32 cellular contexts compared by ENCODE assay signal in genomic region chr14:92204792-92205191, GRCh38.
DNase-seq lines count a peak whose midpoint lies in the region; ATAC-seq, FAIRE-seq and TF ChIP-seq lines count a peak whose summit lies in the region.
"Had no signal": no experiment of that assay in that cellular context is flagged by ENCODE, and none has a peak within 500 bp of the region (broad histone marks: within the 10 kb centered on the region; RNA-seq: fewer than 3 reads in every experiment).

No MANE protein-coding gene starts in this region.

- H2BK12ac ChIP-seq in H1 (ENCODE audit: low read depth, low read length): peak overlapping the region; percentile 33; the same call in 1 of the 2 replicates

- no peak overlapping the region for H2AFZ ChIP-seq in HepG2 (ENCODE audit: low read length)
- H2AFZ ChIP-seq in H1 (ENCODE audit: low read length): no peak overlapping the region

- CTCF ChIA-PET in HepG2 (lab: Yijun Ruan, JAX; ENCODE audit: low intra/inter-chr PET ratio, low total read pairs) (no interaction called here), H1 (lab: Charles Lee; ENCODE audit: partially characterized antibody) (interaction anchor here (0.6 kb wide), 1 partner anchor 144 kb away, joined by 3 read pairs; no protein-coding TSS in a partner anchor)

- TF ChIP-seq CTCF in HepG2 (CRISPR knock-in tag; IDR thresholded peaks at IDR 0.05) (no peak), right lobe of liver (IDR thresholded peaks at IDR 0.05) (no peak), H1 (IDR thresholded peaks at IDR 0.05; ENCODE audit: control extremely low read depth in 1 of 3, insufficient read depth in 1 of 3, low read depth in 1 of 3, low read length in 3 of 3) (no peak)

- POLR2A ChIA-PET in HepG2 (lab: Yijun Ruan, JAX): no interaction called here
- POLR2A ChIA-PET in H1 (lab: Charles Lee; ENCODE audit: partially characterized antibody): no interaction called here

- H3K18ac ChIP-seq in H1 (ENCODE audit: extremely low read depth, low read length): no peak overlapping the region

- in situ Hi-C loops in HepG2 (cut with HindIII; ENCODE audit: extremely low pct_ligation_motif_present, low pct_unique_long_range_greater_than_20kb): no loop called here

- H2AK5ac ChIP-seq in H1 (ENCODE audit: low read depth, low read length): no peak overlapping the region

- H3K23ac ChIP-seq in H1 (ENCODE audit: insufficient read length): no peak overlapping the region

- H3K36me3 ChIP-seq in HepG2 (replicated peaks in 1 of 2; ENCODE audit: control insufficient read depth in 1 of 2, insufficient read depth in 2 of 2, low read length in 2 of 2): no peaks in the 10 kb centered on the region
- no peaks in the 10 kb centered on the region for H3K36me3 ChIP-seq in right lobe of liver
- no peaks in the 10 kb centered on the region for H3K36me3 ChIP-seq in H1 (ENCODE audit: control insufficient read depth in 2 of 4, insufficient read depth in 4 of 4, low read length in 3 of 4)
- H3K36me3 ChIP-seq: BE2C; BLaER1; BLaER1 treated with 17β-estradiol and CSF1 and Interleukin-3, amounts not matched to agents 10 nM and 100 nM had no signal

- H3K27ac ChIP-seq in HepG2 (ENCODE audit: extremely low read length, insufficient read depth, low read length): no peak overlapping the region
- H3K27ac ChIP-seq in right lobe of liver: no peak overlapping the region
- no peak overlapping the region for H3K27ac ChIP-seq in H1 (ENCODE audit: low read depth, low read length)
- H3K27ac ChIP-seq: 22Rv1; A549; BLaER1; BLaER1 treated with 17β-estradiol and CSF1 and Interleukin-3, amounts not matched to agents 10 nM and 100 nM; C4-2B had no signal

- H4K20me1 ChIP-seq in HepG2 (ENCODE audit: insufficient read depth, low read length) (no peaks in the 10 kb centered on the region), H1 (replicated peaks in 1 of 2; ENCODE audit: control insufficient read depth in 1 of 2, insufficient read depth in 2 of 2, low read length in 2 of 2) (no peaks in the 10 kb centered on the region)
- H4K20me1 ChIP-seq: BLaER1; BLaER1 treated with 17β-estradiol and CSF1 and Interleukin-3, amounts not matched to agents 10 nM and 100 nM had no signal

- H3K9me3 ChIP-seq in HepG2 (ENCODE audit: low read length) (no peaks in the 10 kb centered on the region), right lobe of liver (no peaks in the 10 kb centered on the region), H1 (ENCODE audit: insufficient read depth in 2 of 2, low read depth in 1 of 2, low read length in 1 of 2) (no peaks in the 10 kb centered on the region)
- H3K9me3 ChIP-seq: A549; BE2C; BLaER1; BLaER1 treated with 17β-estradiol and CSF1 and Interleukin-3, amounts not matched to agents 10 nM and 100 nM; Caco-2 had no signal

- H3K27me3 ChIP-seq in HepG2 (ENCODE audit: control insufficient read depth in 1 of 2, insufficient read depth in 2 of 2, low read length in 2 of 2) (peaks cover 2 to 44% of the 10 kb centered on the region in 2 experiments; a peak in 4 of 5 replicates), right lobe of liver (no peaks in the 10 kb centered on the region), H1 (replicated peaks in 1 of 4; ENCODE audit: control insufficient read depth in 3 of 4, extremely low read depth in 1 of 4, insufficient read depth in 3 of 4, low read length in 3 of 4) (no peaks in the 10 kb centered on the region; a peak in 3 of 7 replicates)
- H3K27me3 ChIP-seq: BE2C; BLaER1; BLaER1 treated with 17β-estradiol and CSF1 and Interleukin-3, amounts not matched to agents 10 nM and 100 nM had no signal

- 4% methylated on average over 2 of the region's 2 CpGs for WGBS in HepG2 (ENCODE audit: low lambda C conversion rate)
- WGBS in right lobe of liver (ENCODE audit: insufficient coverage, low coverage, low lambda C conversion rate, missing lambda C conversion rate): 78% methylated on average over 2 of the region's 2 CpGs
- WGBS in H1 (ENCODE audit: extremely low coverage in 1 of 2, insufficient coverage in 1 of 2, insufficient read length in 1 of 2, insufficient replicate concordance in 2 of 2, low coverage in 1 of 2, low lambda C conversion rate in 2 of 2, missing lambda C conversion rate in 1 of 2), 2 experiments: 97% methylated on average over 2 of the region's 2 CpGs; no CpG with 5 or more reads in 1 of the 2 experiments

- no peak for DNase-seq in HepG2 (ENCODE audit: low spot score)
- no peak for DNase-seq in right lobe of liver
- no peak for DNase-seq in H1 (ENCODE audit: low read depth in 1 of 2, low spot score in 2 of 2)
- peak; percentile 34 for DNase-seq in posterior vena cava (ENCODE audit: low spot score)
- DNase-seq in medulla oblongata (ENCODE audit: extremely low spot score): no peak
- DNase-seq in C1 segment of cervical spinal cord (lab: John Stamatoyannopoulos, UW): no peak
- DNase-seq: 8988T; ACHN; AML-193; BE2C; Caco-2; Calu3; CD4-positive, alpha-beta memory T cell; CD4-positive, alpha-beta T cell; CD4-positive, CD25-positive, alpha-beta regulatory T cell; CD8-positive, alpha-beta memory T cell; COR-L47; DMS 273 treated with DMSO at 0.1 percent for 48 hours; DMS153; DMS53; DMS79; DMS79 treated with DMSO at 0.1 percent for 48 hours; DND-41; EL had no signal

- no peaks in the 10 kb centered on the region for H3K79me1 ChIP-seq in H1 (ENCODE audit: low read depth, low read length)

- no peak overlapping the region for H3K9ac ChIP-seq in HepG2 (ENCODE audit: insufficient read depth, low read depth, low read length)
- no peak overlapping the region for H3K9ac ChIP-seq in H1 (replicated peaks in 1 of 4; ENCODE audit: extremely low read depth in 1 of 4, low read depth in 3 of 4, low read length in 3 of 4)
- H3K9ac ChIP-seq: BLaER1; BLaER1 treated with 17β-estradiol and CSF1 and Interleukin-3, amounts not matched to agents 10 nM and 100 nM had no signal

- no peak for ATAC-seq in HepG2
- ATAC-seq in right lobe of liver: no peak
- ATAC-seq: A549; CD8-positive, alpha-beta T cell had no signal

- H2BK120ac ChIP-seq in H1 (replicated peaks; ENCODE audit: low read depth, low read length): no peak overlapping the region

- H3K4me3 ChIP-seq in HepG2 (replicated peaks in 1 of 3; ENCODE audit: insufficient read depth in 1 of 3, low read depth in 2 of 3, low read length in 3 of 3) (no peak overlapping the region), right lobe of liver (no peak overlapping the region), H1 (ENCODE audit: extremely low read depth in 1 of 4, insufficient read depth in 2 of 4, low read depth in 3 of 4, low read length in 4 of 4) (no peak overlapping the region)
- H3K4me3 ChIP-seq: A549; BLaER1; BLaER1 treated with 17β-estradiol and CSF1 and Interleukin-3, amounts not matched to agents 10 nM and 100 nM had no signal

- H4K91ac ChIP-seq in H1 (replicated peaks; ENCODE audit: insufficient read length, low read length): no peak overlapping the region

- peaks cover 8% of the 10 kb centered on the region; the same call in 1 of the 2 replicates for H3K4me1 ChIP-seq in HepG2 (ENCODE audit: insufficient read depth, low read length)
- H3K4me1 ChIP-seq in right lobe of liver: no peaks in the 10 kb centered on the region
- H3K4me1 ChIP-seq in H1 (replicated peaks in 1 of 4; ENCODE audit: control insufficient read depth in 3 of 4, insufficient read depth in 4 of 4, low read length in 3 of 4): peaks cover 2 to 11% (median 5%) of the 10 kb centered on the region in 4 experiments; a peak in 6 of 7 replicates
- H3K4me1 ChIP-seq: A549, BE2C, Caco-2 had no signal

- H3K14ac ChIP-seq in H1 (ENCODE audit: insufficient read length): no peak overlapping the region

- H3K23me2 ChIP-seq in H1 (ENCODE audit: low read depth, low read length): no peaks in the 10 kb centered on the region

- BruUV-seq in HepG2 (replicated peaks; lab: Mats Ljungman, UMichigan): no TSS peak

- H3K56ac ChIP-seq in H1 (replicated peaks; ENCODE audit: insufficient read length, low read depth, low read length): no peak overlapping the region

- no peak overlapping the region for H4K5ac ChIP-seq in H1 (ENCODE audit: insufficient read length, low read depth, low read length)

- intact Hi-C loops in HepG2 (cut with micrococcal nuclease; ENCODE audit: unreplicated experiment) (no loop called here), right lobe of liver (cut with DNase I) (no loop called here), posterior vena cava (cut with DNase I) (no loop called here)

- no peak for TF ChIP-seq EP300 in HepG2 (IDR thresholded peaks at IDR 0.05; ENCODE audit: low read depth in 2 of 2, low read length in 2 of 2)
- no peak for TF ChIP-seq EP300 in HepG2 (CRISPR knock-in tag; IDR thresholded peaks at IDR 0.05; ENCODE audit: borderline replicate concordance)
- no peak for TF ChIP-seq EP300 in H1 (IDR thresholded peaks at IDR 0.05; ENCODE audit: borderline replicate concordance in 1 of 2, low read depth in 2 of 2, low read length in 2 of 2)

- no peak for TF ChIP-seq POLR2A in HepG2 (IDR thresholded peaks at IDR 0.05; ENCODE audit: insufficient read depth in 1 of 2, low read depth in 2 of 2, low read length in 2 of 2)
- no peak for TF ChIP-seq POLR2A in right lobe of liver (IDR thresholded peaks at IDR 0.05)
- TF ChIP-seq POLR2A in H1 (IDR thresholded peaks at IDR 0.05; ENCODE audit: control extremely low read depth in 1 of 2, low read depth in 2 of 2, low read length in 2 of 2): no peak

- H3K4me2 ChIP-seq in HepG2 (ENCODE audit: low read depth, low read length) (no peak overlapping the region), H1 (ENCODE audit: insufficient read depth in 1 of 2, low read depth in 2 of 2, low read length in 2 of 2) (no peak overlapping the region)
- H3K4me2 ChIP-seq: A549; BLaER1; BLaER1 treated with 17β-estradiol and CSF1 and Interleukin-3, amounts not matched to agents 10 nM and 100 nM had no signal

- H4K8ac ChIP-seq in H1 (ENCODE audit: extremely low read depth, insufficient read depth, low read length): no peak overlapping the region

- H3K79me2 ChIP-seq in HepG2 (ENCODE audit: insufficient read depth, low read length) (no peaks in the 10 kb centered on the region), H1 (ENCODE audit: control insufficient read depth in 1 of 2, insufficient read depth in 2 of 2, low read length in 2 of 2) (no peaks in the 10 kb centered on the region)

- TF ChIP-seq RAD21 in HepG2 (CRISPR knock-in tag; IDR thresholded peaks at IDR 0.05): no peak
- TF ChIP-seq RAD21 in H1 (IDR thresholded peaks at IDR 0.05 in 1 of 2, conservative IDR thresholded peaks at IDR 0.05 in 1 of 2; ENCODE audit: low read depth in 2 of 2, low read length in 2 of 2): no peak

- H3K4ac ChIP-seq in H1 (replicated peaks; ENCODE audit: insufficient read length, low read depth, low read length): no peak overlapping the region

- H2BK15ac ChIP-seq in H1 (ENCODE audit: low read length): no peak overlapping the region

- FAIRE-seq in HepG2 (lab: Jason Lieb, UNC) (no peak), H1 (lab: Jason Lieb, UNC) (no peak)
- FAIRE-seq: A204.1, A549, D721Med had no signal

- H2BK20ac ChIP-seq in H1 (ENCODE audit: low read length): no peak overlapping the region

- no peak overlapping the region for H2BK5ac ChIP-seq in H1 (ENCODE audit: low read depth, low read length)

TF ChIP-seq in HepG2, 621 proteins besides CTCF, POLR2A, EP300 and RAD21 (continues in another document):
- peak; percentile 92 for TF ChIP-seq ZNF12 (CRISPR knock-in tag; IDR thresholded peaks at IDR 0.05)
- TF ChIP-seq SIN3A (IDR thresholded peaks at IDR 0.05; ENCODE audit: borderline replicate concordance, low read depth, low read length): no peak

TF ChIP-seq in H1, 55 proteins besides CTCF, POLR2A, EP300 and RAD21 (continues in another document):
- no peak for TF ChIP-seq RNF2 (IDR thresholded peaks at IDR 0.05; ENCODE audit: borderline replicate concordance, low read depth, low read length, missing control alignments, poor library complexity, severe bottlenecking)
